1 cellular context compared by ENCODE assay signal in the genomic region with DNA sequence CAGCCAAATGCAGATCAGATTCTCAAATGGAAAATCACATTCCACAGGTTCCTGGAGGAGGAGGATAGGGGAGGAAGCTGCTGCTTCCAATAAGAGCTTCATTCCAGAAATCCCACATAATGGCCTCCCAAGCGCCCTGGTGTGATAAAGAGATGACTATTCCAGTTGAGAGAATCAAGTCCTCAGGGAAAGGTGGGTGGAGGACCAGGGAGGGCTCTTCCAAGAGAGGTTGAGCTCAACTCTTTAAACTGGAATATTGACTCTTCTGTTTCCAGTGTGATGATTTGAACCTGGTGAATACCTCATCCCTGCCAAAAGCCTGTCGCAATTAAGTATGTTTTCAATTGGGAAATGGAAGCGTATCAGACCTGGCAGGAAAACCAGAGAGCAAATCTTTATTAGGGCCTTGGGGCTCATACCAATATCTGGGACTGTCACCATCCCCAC.
TF ChIP-seq lines count a peak whose summit lies in the region.

No MANE protein-coding gene starts in this region.

TF ChIP-seq in GM23338, 12 proteins besides CTCF, POLR2A, EP300 and RAD21 (continued from another document):
- TF ChIP-seq, protein P1, sequence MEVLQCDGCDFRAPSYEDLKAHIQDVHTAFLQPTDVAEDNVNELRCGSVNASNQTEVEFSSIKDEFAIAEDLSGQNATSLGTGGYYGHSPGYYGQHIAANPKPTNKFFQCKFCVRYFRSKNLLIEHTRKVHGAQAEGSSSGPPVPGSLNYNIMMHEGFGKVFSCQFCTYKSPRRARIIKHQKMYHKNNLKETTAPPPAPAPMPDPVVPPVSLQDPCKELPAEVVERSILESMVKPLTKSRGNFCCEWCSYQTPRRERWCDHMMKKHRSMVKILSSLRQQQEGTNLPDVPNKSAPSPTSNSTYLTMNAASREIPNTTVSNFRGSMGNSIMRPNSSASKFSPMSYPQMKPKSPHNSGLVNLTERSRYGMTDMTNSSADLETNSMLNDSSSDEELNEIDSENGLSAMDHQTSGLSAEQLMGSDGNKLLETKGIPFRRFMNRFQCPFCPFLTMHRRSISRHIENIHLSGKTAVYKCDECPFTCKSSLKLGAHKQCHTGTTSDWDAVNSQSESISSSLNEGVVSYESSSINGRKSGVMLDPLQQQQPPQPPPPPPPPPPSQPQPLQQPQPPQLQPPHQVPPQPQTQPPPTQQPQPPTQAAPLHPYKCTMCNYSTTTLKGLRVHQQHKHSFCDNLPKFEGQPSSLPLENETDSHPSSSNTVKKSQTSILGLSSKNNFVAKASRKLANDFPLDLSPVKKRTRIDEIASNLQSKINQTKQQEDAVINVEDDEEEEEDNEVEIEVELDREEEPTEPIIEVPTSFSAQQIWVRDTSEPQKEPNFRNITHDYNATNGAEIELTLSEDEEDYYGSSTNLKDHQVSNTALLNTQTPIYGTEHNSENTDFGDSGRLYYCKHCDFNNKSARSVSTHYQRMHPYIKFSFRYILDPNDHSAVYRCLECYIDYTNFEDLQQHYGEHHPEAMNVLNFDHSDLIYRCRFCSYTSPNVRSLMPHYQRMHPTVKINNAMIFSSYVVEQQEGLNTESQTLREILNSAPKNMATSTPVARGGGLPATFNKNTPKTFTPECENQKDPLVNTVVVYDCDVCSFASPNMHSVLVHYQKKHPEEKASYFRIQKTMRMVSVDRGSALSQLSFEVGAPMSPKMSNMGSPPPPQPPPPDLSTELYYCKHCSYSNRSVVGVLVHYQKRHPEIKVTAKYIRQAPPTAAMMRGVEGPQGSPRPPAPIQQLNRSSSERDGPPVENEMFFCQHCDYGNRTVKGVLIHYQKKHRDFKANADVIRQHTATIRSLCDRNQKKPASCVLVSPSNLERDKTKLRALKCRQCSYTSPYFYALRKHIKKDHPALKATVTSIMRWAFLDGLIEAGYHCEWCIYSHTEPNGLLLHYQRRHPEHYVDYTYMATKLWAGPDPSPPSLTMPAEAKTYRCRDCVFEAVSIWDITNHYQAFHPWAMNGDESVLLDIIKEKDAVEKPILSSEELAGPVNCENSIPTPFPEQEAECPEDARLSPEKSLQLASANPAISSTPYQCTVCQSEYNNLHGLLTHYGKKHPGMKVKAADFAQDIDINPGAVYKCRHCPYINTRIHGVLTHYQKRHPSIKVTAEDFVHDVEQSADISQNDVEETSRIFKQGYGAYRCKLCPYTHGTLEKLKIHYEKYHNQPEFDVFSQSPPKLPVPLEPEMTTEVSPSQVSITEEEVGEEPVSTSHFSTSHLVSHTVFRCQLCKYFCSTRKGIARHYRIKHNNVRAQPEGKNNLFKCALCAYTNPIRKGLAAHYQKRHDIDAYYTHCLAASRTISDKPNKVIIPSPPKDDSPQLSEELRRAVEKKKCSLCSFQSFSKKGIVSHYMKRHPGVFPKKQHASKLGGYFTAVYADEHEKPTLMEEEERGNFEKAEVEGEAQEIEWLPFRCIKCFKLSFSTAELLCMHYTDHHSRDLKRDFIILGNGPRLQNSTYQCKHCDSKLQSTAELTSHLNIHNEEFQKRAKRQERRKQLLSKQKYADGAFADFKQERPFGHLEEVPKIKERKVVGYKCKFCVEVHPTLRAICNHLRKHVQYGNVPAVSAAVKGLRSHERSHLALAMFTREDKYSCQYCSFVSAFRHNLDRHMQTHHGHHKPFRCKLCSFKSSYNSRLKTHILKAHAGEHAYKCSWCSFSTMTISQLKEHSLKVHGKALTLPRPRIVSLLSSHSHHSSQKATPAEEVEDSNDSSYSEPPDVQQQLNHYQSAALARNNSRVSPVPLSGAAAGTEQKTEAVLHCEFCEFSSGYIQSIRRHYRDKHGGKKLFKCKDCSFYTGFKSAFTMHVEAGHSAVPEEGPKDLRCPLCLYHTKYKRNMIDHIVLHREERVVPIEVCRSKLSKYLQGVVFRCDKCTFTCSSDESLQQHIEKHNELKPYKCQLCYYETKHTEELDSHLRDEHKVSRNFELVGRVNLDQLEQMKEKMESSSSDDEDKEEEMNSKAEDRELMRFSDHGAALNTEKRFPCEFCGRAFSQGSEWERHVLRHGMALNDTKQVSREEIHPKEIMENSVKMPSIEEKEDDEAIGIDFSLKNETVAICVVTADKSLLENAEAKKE (CRISPR knock-in tag; IDR thresholded peaks at IDR 0.05), result no peak
- TF ChIP-seq STAT1 (IDR thresholded peaks at IDR 0.05; ENCODE audit: unreplicated experiment) (no peak), EZH2 (IDR thresholded peaks at IDR 0.05; ENCODE audit: low read depth, unreplicated experiment) (no peak), ZNF331 (CRISPR knock-in tag; IDR thresholded peaks at IDR 0.05; ENCODE audit: low read depth) (no peak), ZNF114 (CRISPR knock-in tag; IDR thresholded peaks at IDR 0.05) (no peak), CREB1 (CRISPR knock-in tag; IDR thresholded peaks at IDR 0.05; ENCODE audit: low read depth) (no peak), NANOG (IDR thresholded peaks at IDR 0.05; ENCODE audit: borderline replicate concordance) (no peak), JUNB (IDR thresholded peaks at IDR 0.05; ENCODE audit: unreplicated experiment) (no peak), EZH2phosphoT487 (IDR thresholded peaks at IDR 0.05; ENCODE audit: unreplicated experiment) (no peak)
- TF ChIP-seq, protein P2, sequence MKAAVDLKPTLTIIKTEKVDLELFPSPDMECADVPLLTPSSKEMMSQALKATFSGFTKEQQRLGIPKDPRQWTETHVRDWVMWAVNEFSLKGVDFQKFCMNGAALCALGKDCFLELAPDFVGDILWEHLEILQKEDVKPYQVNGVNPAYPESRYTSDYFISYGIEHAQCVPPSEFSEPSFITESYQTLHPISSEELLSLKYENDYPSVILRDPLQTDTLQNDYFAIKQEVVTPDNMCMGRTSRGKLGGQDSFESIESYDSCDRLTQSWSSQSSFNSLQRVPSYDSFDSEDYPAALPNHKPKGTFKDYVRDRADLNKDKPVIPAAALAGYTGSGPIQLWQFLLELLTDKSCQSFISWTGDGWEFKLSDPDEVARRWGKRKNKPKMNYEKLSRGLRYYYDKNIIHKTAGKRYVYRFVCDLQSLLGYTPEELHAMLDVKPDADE (IDR thresholded peaks at IDR 0.05), result no peak
- TF ChIP-seq, protein P3, sequence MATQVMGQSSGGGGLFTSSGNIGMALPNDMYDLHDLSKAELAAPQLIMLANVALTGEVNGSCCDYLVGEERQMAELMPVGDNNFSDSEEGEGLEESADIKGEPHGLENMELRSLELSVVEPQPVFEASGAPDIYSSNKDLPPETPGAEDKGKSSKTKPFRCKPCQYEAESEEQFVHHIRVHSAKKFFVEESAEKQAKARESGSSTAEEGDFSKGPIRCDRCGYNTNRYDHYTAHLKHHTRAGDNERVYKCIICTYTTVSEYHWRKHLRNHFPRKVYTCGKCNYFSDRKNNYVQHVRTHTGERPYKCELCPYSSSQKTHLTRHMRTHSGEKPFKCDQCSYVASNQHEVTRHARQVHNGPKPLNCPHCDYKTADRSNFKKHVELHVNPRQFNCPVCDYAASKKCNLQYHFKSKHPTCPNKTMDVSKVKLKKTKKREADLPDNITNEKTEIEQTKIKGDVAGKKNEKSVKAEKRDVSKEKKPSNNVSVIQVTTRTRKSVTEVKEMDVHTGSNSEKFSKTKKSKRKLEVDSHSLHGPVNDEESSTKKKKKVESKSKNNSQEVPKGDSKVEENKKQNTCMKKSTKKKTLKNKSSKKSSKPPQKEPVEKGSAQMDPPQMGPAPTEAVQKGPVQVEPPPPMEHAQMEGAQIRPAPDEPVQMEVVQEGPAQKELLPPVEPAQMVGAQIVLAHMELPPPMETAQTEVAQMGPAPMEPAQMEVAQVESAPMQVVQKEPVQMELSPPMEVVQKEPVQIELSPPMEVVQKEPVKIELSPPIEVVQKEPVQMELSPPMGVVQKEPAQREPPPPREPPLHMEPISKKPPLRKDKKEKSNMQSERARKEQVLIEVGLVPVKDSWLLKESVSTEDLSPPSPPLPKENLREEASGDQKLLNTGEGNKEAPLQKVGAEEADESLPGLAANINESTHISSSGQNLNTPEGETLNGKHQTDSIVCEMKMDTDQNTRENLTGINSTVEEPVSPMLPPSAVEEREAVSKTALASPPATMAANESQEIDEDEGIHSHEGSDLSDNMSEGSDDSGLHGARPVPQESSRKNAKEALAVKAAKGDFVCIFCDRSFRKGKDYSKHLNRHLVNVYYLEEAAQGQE (IDR thresholded peaks at IDR 0.05; ENCODE audit: unreplicated experiment), result no peak
TF ChIP-seq in GM23338: peak in this region for 0.
